Comparison of ENCODE assay signal across 13 cellular contexts in genomic region chr2:27622921-27623384, GRCh38. TPM values are rescaled to one million over a fixed set of nuclear protein-coding genes. Genes with fewer than 3 reads are reported as not detected.
DNase-seq lines count a peak whose midpoint lies in the region; ATAC-seq and TF ChIP-seq lines count a peak whose summit lies in the region.
"Had no signal": no experiment of that assay in that cellular context is flagged by ENCODE, and none has a peak within 500 bp of the region (broad histone marks: within the 10 kb centered on the region; RNA-seq: fewer than 3 reads in every experiment).

No MANE protein-coding gene starts in this region.

- H3K9me3 Mint-ChIP-seq in activated CD4-positive, alpha-beta T cell treated with anti-CD3 and anti-CD28 coated beads for 36 hours (ENCODE audit: low read depth): no peaks in the 10 kb centered on the region
- H3K9me3 Mint-ChIP-seq: natural killer cell treated with Interleukin-12 subunit alpha and Interleukin-12 subunit beta and Interleukin-15 and Interleukin-18, amount 100 ng/mL, for 72 hours; stimulated activated naive CD8-positive, alpha-beta T cell treated with anti-CD3 and anti-CD28 coated beads, Interleukin-15, Interleukin-2, amounts not matched to agents 100 ng/mL and 50 ng/mL, for 24 hours had no signal

- no peaks in the 10 kb centered on the region for H4K20me1 ChIP-seq in fibroblast of lung (ENCODE audit: control insufficient read depth, extremely low read depth, insufficient read depth, low read length)

- H3K4me3 Mint-ChIP-seq in activated CD4-positive, alpha-beta T cell treated with anti-CD3 and anti-CD28 coated beads for 36 hours: no peak overlapping the region
- H3K4me3 Mint-ChIP-seq: natural killer cell treated with Interleukin-12 subunit alpha and Interleukin-12 subunit beta and Interleukin-15 and Interleukin-18, amount 100 ng/mL, for 72 hours; stimulated activated naive CD8-positive, alpha-beta T cell treated with anti-CD3 and anti-CD28 coated beads, Interleukin-15, Interleukin-2, amounts not matched to agents 100 ng/mL and 50 ng/mL, for 24 hours had no signal

- peak overlapping the region; percentile 18 for H3K27ac Mint-ChIP-seq in activated CD4-positive, alpha-beta T cell treated with anti-CD3 and anti-CD28 coated beads for 36 hours
- H3K27ac Mint-ChIP-seq: natural killer cell treated with Interleukin-12 subunit alpha and Interleukin-12 subunit beta and Interleukin-15 and Interleukin-18, amount 100 ng/mL, for 72 hours; stimulated activated naive CD8-positive, alpha-beta T cell treated with anti-CD3 and anti-CD28 coated beads, Interleukin-15, Interleukin-2, amounts not matched to agents 100 ng/mL and 50 ng/mL, for 24 hours had no signal

- H3K36me3 ChIP-seq in fibroblast of lung (ENCODE audit: control insufficient read depth, insufficient read depth, low read length): no peaks in the 10 kb centered on the region

- peaks cover 47% of the 10 kb centered on the region for H3K36me3 Mint-ChIP-seq in activated CD4-positive, alpha-beta T cell treated with anti-CD3 and anti-CD28 coated beads for 36 hours (ENCODE audit: low read depth)

- H3K4me1 Mint-ChIP-seq in activated CD4-positive, alpha-beta T cell treated with anti-CD3 and anti-CD28 coated beads for 36 hours: peaks cover 12% of the 10 kb centered on the region

- no peaks in the 10 kb centered on the region for H3K4me1 ChIP-seq in fibroblast of lung (ENCODE audit: control insufficient read depth, extremely low read depth, insufficient read depth, low read length)

- peak; percentile 49 for ATAC-seq in activated CD4-positive, alpha-beta T cell treated with anti-CD3 and anti-CD28 coated beads for 36 hours
- ATAC-seq in GM18511 (IDR thresholded peaks at IDR 0.05; ENCODE audit: unreplicated experiment) (no peak), GM18870 (IDR thresholded peaks at IDR 0.05; ENCODE audit: unreplicated experiment) (no peak)
- ATAC-seq: natural killer cell treated with Interleukin-12 subunit alpha and Interleukin-12 subunit beta and Interleukin-15 and Interleukin-18, amount 100 ng/mL, for 72 hours had no signal

- no peaks in the 10 kb centered on the region for H3K27me3 ChIP-seq in fibroblast of lung (ENCODE audit: control insufficient read depth, insufficient read depth, low read length)

- POLR2A ChIA-PET in activated CD4-positive, alpha-beta T cell treated with anti-CD3 and anti-CD28 coated beads for 36 hours (lab: Charles Lee): interaction anchor here (0.7 kb wide), 1 partner anchor 61 kb away, joined by 3 read pairs; no protein-coding TSS in a partner anchor

- no peak for DNase-seq in activated CD4-positive, alpha-beta T cell treated with anti-CD3 and anti-CD28 coated beads for 36 hours
- no peak for DNase-seq in activated CD4-positive, alpha-beta T cell treated with anti-CD3 and anti-CD28 coated beads for 4 hours
- DNase-seq in RPMI7951 (ENCODE audit: low read depth) (peak; percentile 85), fibroblast of lung (ENCODE audit: low read depth in 2 of 2) (peak; percentile 72 to 98), skeletal muscle cell (ENCODE audit: low read depth) (peak; percentile 70)
- no peak for DNase-seq in activated effector memory CD4-positive, alpha-beta T cell treated with Interleukin-2 at 50 U/mL for 16 hours
- DNase-seq: NCI-H2081 had no signal

- intact Hi-C loops in activated CD4-positive, alpha-beta T cell treated with anti-CD3 and anti-CD28 coated beads for 36 hours (cut with DNase I, micrococcal nuclease): no loop called here

- CTCF ChIA-PET in activated CD4-positive, alpha-beta T cell treated with anti-CD3 and anti-CD28 coated beads for 36 hours (lab: Charles Lee): no interaction called here

- H3K9ac ChIP-seq in fibroblast of lung (ENCODE audit: insufficient read depth, low read length): no peak overlapping the region

- no peak overlapping the region for H3K4me2 ChIP-seq in fibroblast of lung (ENCODE audit: extremely low read depth, insufficient read depth, low read length)

- no peaks in the 10 kb centered on the region for H3K79me2 ChIP-seq in fibroblast of lung (ENCODE audit: control insufficient read depth, insufficient read depth, low read length)

- no peaks in the 10 kb centered on the region for H3K9me3 ChIP-seq in fibroblast of lung (ENCODE audit: control insufficient read depth, insufficient read depth, low read depth, low read length)

- H3K4me3 ChIP-seq in fibroblast of lung (replicated peaks in 1 of 4; ENCODE audit: control extremely low read depth in 1 of 4, insufficient read depth in 1 of 4, low read depth in 3 of 4, low read length in 4 of 4) (no peak overlapping the region), skeletal muscle cell (ENCODE audit: low read depth, low read length) (no peak overlapping the region)

- H3K27me3 Mint-ChIP-seq in activated CD4-positive, alpha-beta T cell treated with anti-CD3 and anti-CD28 coated beads for 36 hours: no peaks in the 10 kb centered on the region
- H3K27me3 Mint-ChIP-seq: natural killer cell treated with Interleukin-12 subunit alpha and Interleukin-12 subunit beta and Interleukin-15 and Interleukin-18, amount 100 ng/mL, for 72 hours; stimulated activated naive CD8-positive, alpha-beta T cell treated with anti-CD3 and anti-CD28 coated beads, Interleukin-15, Interleukin-2, amounts not matched to agents 100 ng/mL and 50 ng/mL, for 24 hours had no signal

- H2AFZ ChIP-seq in fibroblast of lung (ENCODE audit: low read length): no peak overlapping the region

- no peak overlapping the region for H3K27ac ChIP-seq in fibroblast of lung (ENCODE audit: insufficient read depth, low read length)
- H3K27ac ChIP-seq: 22Rv1, HL-60 had no signal

- no peak for TF ChIP-seq CTCF in fibroblast of lung (conservative IDR thresholded peaks at IDR 0.05 in 1 of 2, IDR thresholded peaks at IDR 0.05 in 1 of 2; ENCODE audit: low read depth in 1 of 2, low read length in 2 of 2)

RNA-seq across cellular contexts. Expression of gene CCDC121, which starts 5.9 kb away (rescaled TPM):
- under 1 TPM; 0.11 to 0.44 TPM for total RNA-seq in activated CD4-positive, alpha-beta T cell treated with anti-CD3 and anti-CD28 coated beads for 36 hours
- 1.8 and 2.2 TPM in 2 replicates for total RNA-seq in RPMI7951 (2014; rRNA removed; shearing (Covaris generic))
- total RNA-seq in fibroblast of lung: 1.8 and 2.0 TPM in 2 replicates
- 1.4 and 1.5 TPM in 2 replicates for polyA plus RNA-seq in fibroblast of lung
- polyA plus RNA-seq in fibroblast of lung (2012): 0.98 and 1.0 TPM in 2 replicates
- 0.48 TPM in 1 of 2 replicates, not detected in the other for polyA minus RNA-seq in fibroblast of lung (ENCODE audit: low replicate concordance)

RNA-seq across cellular contexts. Expression of gene GPN1, which starts 5.9 kb away (rescaled TPM):
- 10 to 100 TPM; 45.6 to 63.9 TPM for total RNA-seq in activated CD4-positive, alpha-beta T cell treated with anti-CD3 and anti-CD28 coated beads for 36 hours
- total RNA-seq in RPMI7951 (2014; rRNA removed; shearing (Covaris generic)): 61.9 and 63.3 TPM in 2 replicates
- total RNA-seq in fibroblast of lung: 29.5 and 34.5 TPM in 2 replicates
- polyA plus RNA-seq in fibroblast of lung: 60.9 and 65.1 TPM in 2 replicates
- polyA plus RNA-seq in fibroblast of lung (2012): 43.3 and 51.9 TPM in 2 replicates
- 14.1 and 19.7 TPM in 2 replicates for polyA minus RNA-seq in fibroblast of lung (ENCODE audit: low replicate concordance)

RNA-seq across cellular contexts. Expression of gene ZNF512, which starts 40.1 kb away (rescaled TPM):
- total RNA-seq in activated CD4-positive, alpha-beta T cell treated with anti-CD3 and anti-CD28 coated beads for 36 hours: 10 to 100 TPM; 31.8 to 34.5 TPM
- total RNA-seq in RPMI7951 (2014; rRNA removed; shearing (Covaris generic)): 19.8 and 20.5 TPM in 2 replicates
- total RNA-seq in fibroblast of lung: 16.4 and 23.6 TPM in 2 replicates
- polyA plus RNA-seq in fibroblast of lung: 31.3 and 36.6 TPM in 2 replicates
- 22.1 and 23.4 TPM in 2 replicates for polyA plus RNA-seq in fibroblast of lung (2012)
- 8.7 and 20.1 TPM in 2 replicates for polyA minus RNA-seq in fibroblast of lung (ENCODE audit: low replicate concordance)

RNA-seq across cellular contexts. Expression of gene SUPT7L, which starts 40.5 kb away (rescaled TPM):
- total RNA-seq in activated CD4-positive, alpha-beta T cell treated with anti-CD3 and anti-CD28 coated beads for 36 hours: 10 to 100 TPM; 23.7 to 26.1 TPM
- total RNA-seq in RPMI7951 (2014; rRNA removed; shearing (Covaris generic)): 29.2 and 31.5 TPM in 2 replicates
- 18.5 and 27.2 TPM in 2 replicates for total RNA-seq in fibroblast of lung
- 28.5 and 29.9 TPM in 2 replicates for polyA plus RNA-seq in fibroblast of lung
- 20.0 and 21.3 TPM in 2 replicates for polyA plus RNA-seq in fibroblast of lung (2012)
- polyA minus RNA-seq in fibroblast of lung (ENCODE audit: low replicate concordance): 18.2 and 21.5 TPM in 2 replicates

RNA-seq across cellular contexts. Expression of gene SLC4A1AP, which starts 40.7 kb away (rescaled TPM):
- total RNA-seq in activated CD4-positive, alpha-beta T cell treated with anti-CD3 and anti-CD28 coated beads for 36 hours: 10 to 100 TPM; 23.8 to 25.3 TPM
- total RNA-seq in RPMI7951 (2014; rRNA removed; shearing (Covaris generic)): 37.9 and 40.0 TPM in 2 replicates
- 25.2 and 28.4 TPM in 2 replicates for total RNA-seq in fibroblast of lung
- polyA plus RNA-seq in fibroblast of lung: 15.2 and 17.7 TPM in 2 replicates
- 16.3 and 20.7 TPM in 2 replicates for polyA plus RNA-seq in fibroblast of lung (2012)
- 5.4 and 6.2 TPM in 2 replicates for polyA minus RNA-seq in fibroblast of lung (ENCODE audit: low replicate concordance)

Comparison
In these comparisons a context has a peak if more than half of its experiments do, and no peak if none do; other contexts are left out.
1. DNase-seq: peak in RPMI7951 (single experiment), fibroblast of lung (2 of 2) and skeletal muscle cell (single experiment); none in activated CD4-positive, alpha-beta T cell treated with anti-CD3 and anti-CD28 coated beads for 36 hours (single experiment), activated CD4-positive, alpha-beta T cell treated with anti-CD3 and anti-CD28 coated beads for 4 hours (0 of 2) and activated effector memory CD4-positive, alpha-beta T cell treated with Interleukin-2 at 50 U/mL for 16 hours (single experiment).